ENCODE assay signal across 1 cellular context in genomic region chr4:86653237-86653865, GRCh38.
TF ChIP-seq lines count a peak whose summit lies in the region.

No MANE protein-coding gene starts in this region.

TF ChIP-seq in HepG2, 621 proteins besides CTCF, POLR2A, EP300 and RAD21 (continued from another document):
- TF ChIP-seq, protein P1, sequence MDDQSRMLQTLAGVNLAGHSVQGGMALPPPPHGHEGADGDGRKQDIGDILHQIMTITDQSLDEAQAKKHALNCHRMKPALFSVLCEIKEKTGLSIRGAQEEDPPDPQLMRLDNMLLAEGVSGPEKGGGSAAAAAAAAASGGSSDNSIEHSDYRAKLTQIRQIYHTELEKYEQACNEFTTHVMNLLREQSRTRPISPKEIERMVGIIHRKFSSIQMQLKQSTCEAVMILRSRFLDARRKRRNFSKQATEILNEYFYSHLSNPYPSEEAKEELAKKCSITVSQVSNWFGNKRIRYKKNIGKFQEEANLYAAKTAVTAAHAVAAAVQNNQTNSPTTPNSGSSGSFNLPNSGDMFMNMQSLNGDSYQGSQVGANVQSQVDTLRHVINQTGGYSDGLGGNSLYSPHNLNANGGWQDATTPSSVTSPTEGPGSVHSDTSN (CRISPR knock-in tag; IDR thresholded peaks at IDR 0.05; ENCODE audit: borderline replicate concordance) = no peak
- TF ChIP-seq ZFYVE20 (CRISPR knock-in tag; IDR thresholded peaks at IDR 0.05; ENCODE audit: borderline replicate concordance, low read depth) (no peak), ZNF558 (CRISPR knock-in tag; IDR thresholded peaks at IDR 0.05; ENCODE audit: borderline replicate concordance) (no peak)
